In the genomic region with DNA sequence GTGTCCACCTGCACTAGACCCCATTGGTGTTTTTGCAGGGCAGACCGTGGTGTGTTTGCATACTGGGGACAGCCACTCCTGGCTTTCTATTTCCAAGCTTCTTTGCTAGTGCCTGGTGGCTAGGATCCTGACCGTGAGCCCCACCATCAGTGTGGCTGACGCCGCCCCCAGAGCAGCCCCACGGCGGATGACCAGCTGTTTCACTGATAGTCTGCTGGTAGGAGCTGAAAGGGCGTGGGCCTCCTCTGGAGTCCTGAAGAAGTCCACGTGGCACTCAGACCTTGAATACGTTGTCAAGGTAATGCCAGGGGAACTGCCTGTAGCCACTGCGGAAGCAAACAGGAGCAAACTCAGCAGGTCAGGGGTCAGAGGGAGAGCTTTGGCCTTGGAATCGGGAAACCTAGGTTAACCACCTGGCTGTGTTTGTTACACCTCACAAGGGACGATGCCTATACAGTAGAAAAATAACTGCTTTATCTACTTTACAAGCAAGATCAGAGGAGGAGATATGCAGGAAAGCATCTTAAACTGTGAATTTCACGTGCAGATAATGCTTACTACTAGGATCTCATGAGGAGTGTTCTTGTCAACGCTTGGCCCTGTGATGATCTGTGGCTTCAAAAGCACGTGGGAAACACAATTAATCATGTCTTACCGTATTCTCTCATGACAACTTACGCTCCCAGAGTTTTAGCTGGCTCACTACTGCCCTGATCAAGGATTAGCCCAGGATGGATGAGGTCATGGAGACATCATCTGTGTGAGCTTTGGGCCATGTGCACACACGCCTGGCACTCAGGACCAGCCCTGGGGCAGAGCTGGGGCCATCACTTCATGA, we compare ENCODE assay signal across 1 cellular context.
TF ChIP-seq lines count a peak whose summit lies in the region.

No MANE protein-coding gene starts in this region.

TF ChIP-seq in HepG2, 621 proteins besides CTCF, POLR2A, EP300 and RAD21 (continued from another document and continues in another):
- no peak for TF ChIP-seq HDAC6 (IDR thresholded peaks at IDR 0.05; ENCODE audit: low read depth, low read length)
- TF ChIP-seq, protein P1, sequence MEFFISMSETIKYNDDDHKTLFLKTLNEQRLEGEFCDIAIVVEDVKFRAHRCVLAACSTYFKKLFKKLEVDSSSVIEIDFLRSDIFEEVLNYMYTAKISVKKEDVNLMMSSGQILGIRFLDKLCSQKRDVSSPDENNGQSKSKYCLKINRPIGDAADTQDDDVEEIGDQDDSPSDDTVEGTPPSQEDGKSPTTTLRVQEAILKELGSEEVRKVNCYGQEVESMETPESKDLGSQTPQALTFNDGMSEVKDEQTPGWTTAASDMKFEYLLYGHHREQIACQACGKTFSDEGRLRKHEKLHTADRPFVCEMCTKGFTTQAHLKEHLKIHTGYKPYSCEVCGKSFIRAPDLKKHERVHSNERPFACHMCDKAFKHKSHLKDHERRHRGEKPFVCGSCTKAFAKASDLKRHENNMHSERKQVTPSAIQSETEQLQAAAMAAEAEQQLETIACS (CRISPR knock-in tag; IDR thresholded peaks at IDR 0.05), result no peak
- TF ChIP-seq NFKBIZ (CRISPR knock-in tag; IDR thresholded peaks at IDR 0.05), result no peak
- TF ChIP-seq, protein P2, sequence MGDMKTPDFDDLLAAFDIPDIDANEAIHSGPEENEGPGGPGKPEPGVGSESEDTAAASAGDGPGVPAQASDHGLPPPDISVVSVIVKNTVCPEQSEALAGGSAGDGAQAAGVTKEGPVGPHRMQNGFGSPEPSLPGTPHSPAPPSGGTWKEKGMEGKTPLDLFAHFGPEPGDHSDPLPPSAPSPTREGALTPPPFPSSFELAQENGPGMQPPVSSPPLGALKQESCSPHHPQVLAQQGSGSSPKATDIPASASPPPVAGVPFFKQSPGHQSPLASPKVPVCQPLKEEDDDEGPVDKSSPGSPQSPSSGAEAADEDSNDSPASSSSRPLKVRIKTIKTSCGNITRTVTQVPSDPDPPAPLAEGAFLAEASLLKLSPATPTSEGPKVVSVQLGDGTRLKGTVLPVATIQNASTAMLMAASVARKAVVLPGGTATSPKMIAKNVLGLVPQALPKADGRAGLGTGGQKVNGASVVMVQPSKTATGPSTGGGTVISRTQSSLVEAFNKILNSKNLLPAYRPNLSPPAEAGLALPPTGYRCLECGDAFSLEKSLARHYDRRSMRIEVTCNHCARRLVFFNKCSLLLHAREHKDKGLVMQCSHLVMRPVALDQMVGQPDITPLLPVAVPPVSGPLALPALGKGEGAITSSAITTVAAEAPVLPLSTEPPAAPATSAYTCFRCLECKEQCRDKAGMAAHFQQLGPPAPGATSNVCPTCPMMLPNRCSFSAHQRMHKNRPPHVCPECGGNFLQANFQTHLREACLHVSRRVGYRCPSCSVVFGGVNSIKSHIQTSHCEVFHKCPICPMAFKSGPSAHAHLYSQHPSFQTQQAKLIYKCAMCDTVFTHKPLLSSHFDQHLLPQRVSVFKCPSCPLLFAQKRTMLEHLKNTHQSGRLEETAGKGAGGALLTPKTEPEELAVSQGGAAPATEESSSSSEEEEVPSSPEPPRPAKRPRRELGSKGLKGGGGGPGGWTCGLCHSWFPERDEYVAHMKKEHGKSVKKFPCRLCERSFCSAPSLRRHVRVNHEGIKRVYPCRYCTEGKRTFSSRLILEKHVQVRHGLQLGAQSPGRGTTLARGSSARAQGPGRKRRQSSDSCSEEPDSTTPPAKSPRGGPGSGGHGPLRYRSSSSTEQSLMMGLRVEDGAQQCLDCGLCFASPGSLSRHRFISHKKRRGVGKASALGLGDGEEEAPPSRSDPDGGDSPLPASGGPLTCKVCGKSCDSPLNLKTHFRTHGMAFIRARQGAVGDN (CRISPR knock-in tag; IDR thresholded peaks at IDR 0.05), result peak; percentile 23; the same call in 1 of the 2 replicates
- TF ChIP-seq NR2C2 (CRISPR knock-in tag; IDR thresholded peaks at IDR 0.05; ENCODE audit: borderline replicate concordance), result peak; percentile 44; the same call in 1 of the 2 replicates
- no peak for TF ChIP-seq ZNF264 (CRISPR knock-in tag; IDR thresholded peaks at IDR 0.05)
- TF ChIP-seq ZNF775 (CRISPR knock-in tag; IDR thresholded peaks at IDR 0.05; ENCODE audit: borderline replicate concordance), result no peak
- TF ChIP-seq, protein P3, sequence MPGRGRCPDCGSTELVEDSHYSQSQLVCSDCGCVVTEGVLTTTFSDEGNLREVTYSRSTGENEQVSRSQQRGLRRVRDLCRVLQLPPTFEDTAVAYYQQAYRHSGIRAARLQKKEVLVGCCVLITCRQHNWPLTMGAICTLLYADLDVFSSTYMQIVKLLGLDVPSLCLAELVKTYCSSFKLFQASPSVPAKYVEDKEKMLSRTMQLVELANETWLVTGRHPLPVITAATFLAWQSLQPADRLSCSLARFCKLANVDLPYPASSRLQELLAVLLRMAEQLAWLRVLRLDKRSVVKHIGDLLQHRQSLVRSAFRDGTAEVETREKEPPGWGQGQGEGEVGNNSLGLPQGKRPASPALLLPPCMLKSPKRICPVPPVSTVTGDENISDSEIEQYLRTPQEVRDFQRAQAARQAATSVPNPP (CRISPR knock-in tag; IDR thresholded peaks at IDR 0.05), result no peak
- TF ChIP-seq ZNF709 (CRISPR knock-in tag; IDR thresholded peaks at IDR 0.05), result no peak
- no peak for TF ChIP-seq ZBTB20 (CRISPR knock-in tag; IDR thresholded peaks at IDR 0.05; ENCODE audit: borderline replicate concordance, low read depth)
- TF ChIP-seq ZNF598 (CRISPR knock-in tag; IDR thresholded peaks at IDR 0.05; ENCODE audit: borderline replicate concordance), result no peak
- TF ChIP-seq, protein P4, sequence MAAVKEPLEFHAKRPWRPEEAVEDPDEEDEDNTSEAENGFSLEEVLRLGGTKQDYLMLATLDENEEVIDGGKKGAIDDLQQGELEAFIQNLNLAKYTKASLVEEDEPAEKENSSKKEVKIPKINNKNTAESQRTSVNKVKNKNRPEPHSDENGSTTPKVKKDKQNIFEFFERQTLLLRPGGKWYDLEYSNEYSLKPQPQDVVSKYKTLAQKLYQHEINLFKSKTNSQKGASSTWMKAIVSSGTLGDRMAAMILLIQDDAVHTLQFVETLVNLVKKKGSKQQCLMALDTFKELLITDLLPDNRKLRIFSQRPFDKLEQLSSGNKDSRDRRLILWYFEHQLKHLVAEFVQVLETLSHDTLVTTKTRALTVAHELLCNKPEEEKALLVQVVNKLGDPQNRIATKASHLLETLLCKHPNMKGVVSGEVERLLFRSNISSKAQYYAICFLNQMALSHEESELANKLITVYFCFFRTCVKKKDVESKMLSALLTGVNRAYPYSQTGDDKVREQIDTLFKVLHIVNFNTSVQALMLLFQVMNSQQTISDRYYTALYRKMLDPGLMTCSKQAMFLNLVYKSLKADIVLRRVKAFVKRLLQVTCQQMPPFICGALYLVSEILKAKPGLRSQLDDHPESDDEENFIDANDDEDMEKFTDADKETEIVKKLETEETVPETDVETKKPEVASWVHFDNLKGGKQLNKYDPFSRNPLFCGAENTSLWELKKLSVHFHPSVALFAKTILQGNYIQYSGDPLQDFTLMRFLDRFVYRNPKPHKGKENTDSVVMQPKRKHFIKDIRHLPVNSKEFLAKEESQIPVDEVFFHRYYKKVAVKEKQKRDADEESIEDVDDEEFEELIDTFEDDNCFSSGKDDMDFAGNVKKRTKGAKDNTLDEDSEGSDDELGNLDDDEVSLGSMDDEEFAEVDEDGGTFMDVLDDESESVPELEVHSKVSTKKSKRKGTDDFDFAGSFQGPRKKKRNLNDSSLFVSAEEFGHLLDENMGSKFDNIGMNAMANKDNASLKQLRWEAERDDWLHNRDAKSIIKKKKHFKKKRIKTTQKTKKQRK (IDR thresholded peaks at IDR 0.05; ENCODE audit: low read length), result no peak
- no peak for TF ChIP-seq REL (CRISPR knock-in tag; conservative IDR thresholded peaks at IDR 0.05)
- TF ChIP-seq, protein P5, sequence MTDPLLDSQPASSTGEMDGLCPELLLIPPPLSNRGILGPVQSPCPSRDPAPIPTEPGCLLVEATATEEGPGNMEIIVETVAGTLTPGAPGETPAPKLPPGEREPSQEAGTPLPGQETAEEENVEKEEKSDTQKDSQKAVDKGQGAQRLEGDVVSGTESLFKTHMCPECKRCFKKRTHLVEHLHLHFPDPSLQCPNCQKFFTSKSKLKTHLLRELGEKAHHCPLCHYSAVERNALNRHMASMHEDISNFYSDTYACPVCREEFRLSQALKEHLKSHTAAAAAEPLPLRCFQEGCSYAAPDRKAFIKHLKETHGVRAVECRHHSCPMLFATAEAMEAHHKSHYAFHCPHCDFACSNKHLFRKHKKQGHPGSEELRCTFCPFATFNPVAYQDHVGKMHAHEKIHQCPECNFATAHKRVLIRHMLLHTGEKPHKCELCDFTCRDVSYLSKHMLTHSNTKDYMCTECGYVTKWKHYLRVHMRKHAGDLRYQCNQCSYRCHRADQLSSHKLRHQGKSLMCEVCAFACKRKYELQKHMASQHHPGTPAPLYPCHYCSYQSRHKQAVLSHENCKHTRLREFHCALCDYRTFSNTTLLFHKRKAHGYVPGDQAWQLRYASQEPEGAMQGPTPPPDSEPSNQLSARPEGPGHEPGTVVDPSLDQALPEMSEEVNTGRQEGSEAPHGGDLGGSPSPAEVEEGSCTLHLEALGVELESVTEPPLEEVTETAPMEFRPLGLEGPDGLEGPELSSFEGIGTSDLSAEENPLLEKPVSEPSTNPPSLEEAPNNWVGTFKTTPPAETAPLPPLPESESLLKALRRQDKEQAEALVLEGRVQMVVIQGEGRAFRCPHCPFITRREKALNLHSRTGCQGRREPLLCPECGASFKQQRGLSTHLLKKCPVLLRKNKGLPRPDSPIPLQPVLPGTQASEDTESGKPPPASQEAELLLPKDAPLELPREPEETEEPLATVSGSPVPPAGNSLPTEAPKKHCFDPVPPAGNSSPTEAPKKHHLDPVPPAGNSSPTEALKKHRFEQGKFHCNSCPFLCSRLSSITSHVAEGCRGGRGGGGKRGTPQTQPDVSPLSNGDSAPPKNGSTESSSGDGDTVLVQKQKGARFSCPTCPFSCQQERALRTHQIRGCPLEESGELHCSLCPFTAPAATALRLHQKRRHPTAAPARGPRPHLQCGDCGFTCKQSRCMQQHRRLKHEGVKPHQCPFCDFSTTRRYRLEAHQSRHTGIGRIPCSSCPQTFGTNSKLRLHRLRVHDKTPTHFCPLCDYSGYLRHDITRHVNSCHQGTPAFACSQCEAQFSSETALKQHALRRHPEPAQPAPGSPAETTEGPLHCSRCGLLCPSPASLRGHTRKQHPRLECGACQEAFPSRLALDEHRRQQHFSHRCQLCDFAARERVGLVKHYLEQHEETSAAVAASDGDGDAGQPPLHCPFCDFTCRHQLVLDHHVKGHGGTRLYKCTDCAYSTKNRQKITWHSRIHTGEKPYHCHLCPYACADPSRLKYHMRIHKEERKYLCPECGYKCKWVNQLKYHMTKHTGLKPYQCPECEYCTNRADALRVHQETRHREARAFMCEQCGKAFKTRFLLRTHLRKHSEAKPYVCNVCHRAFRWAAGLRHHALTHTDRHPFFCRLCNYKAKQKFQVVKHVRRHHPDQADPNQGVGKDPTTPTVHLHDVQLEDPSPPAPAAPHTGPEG (CRISPR knock-in tag; IDR thresholded peaks at IDR 0.05), result no peak
- TF ChIP-seq, protein P6, sequence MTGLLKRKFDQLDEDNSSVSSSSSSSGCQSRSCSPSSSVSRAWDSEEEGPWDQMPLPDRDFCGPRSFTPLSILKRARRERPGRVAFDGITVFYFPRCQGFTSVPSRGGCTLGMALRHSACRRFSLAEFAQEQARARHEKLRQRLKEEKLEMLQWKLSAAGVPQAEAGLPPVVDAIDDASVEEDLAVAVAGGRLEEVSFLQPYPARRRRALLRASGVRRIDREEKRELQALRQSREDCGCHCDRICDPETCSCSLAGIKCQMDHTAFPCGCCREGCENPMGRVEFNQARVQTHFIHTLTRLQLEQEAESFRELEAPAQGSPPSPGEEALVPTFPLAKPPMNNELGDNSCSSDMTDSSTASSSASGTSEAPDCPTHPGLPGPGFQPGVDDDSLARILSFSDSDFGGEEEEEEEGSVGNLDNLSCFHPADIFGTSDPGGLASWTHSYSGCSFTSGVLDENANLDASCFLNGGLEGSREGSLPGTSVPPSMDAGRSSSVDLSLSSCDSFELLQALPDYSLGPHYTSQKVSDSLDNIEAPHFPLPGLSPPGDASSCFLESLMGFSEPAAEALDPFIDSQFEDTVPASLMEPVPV (CRISPR knock-in tag; IDR thresholded peaks at IDR 0.05), result no peak
- no peak for TF ChIP-seq MYC (CRISPR knock-in tag; IDR thresholded peaks at IDR 0.05; ENCODE audit: borderline replicate concordance)
- no peak for TF ChIP-seq NFYB (CRISPR knock-in tag; IDR thresholded peaks at IDR 0.05)
- no peak for TF ChIP-seq RARA (CRISPR knock-in tag; IDR thresholded peaks at IDR 0.05)
- no peak for TF ChIP-seq ZNF431 (CRISPR knock-in tag; IDR thresholded peaks at IDR 0.05; ENCODE audit: borderline replicate concordance, low read depth)
- no peak for TF ChIP-seq ZNF160 (CRISPR knock-in tag; IDR thresholded peaks at IDR 0.05)
- no peak for TF ChIP-seq SRSF9 (IDR thresholded peaks at IDR 0.05; ENCODE audit: borderline replicate concordance, insufficient read depth, low read depth, low read length, poor library complexity, severe bottlenecking)
- TF ChIP-seq ZFP1 (CRISPR knock-in tag; IDR thresholded peaks at IDR 0.05), result no peak
- TF ChIP-seq ZNF703 (CRISPR knock-in tag; IDR thresholded peaks at IDR 0.05; ENCODE audit: borderline replicate concordance), result no peak
- TF ChIP-seq ZBTB38 (CRISPR knock-in tag; IDR thresholded peaks at IDR 0.05), result peak; percentile 45; the same call in 1 of the 2 replicates
- TF ChIP-seq POLR2AphosphoS5 (IDR thresholded peaks at IDR 0.05; ENCODE audit: low read depth, low read length), result peak; percentile 11; the same call in 1 of the 2 replicates
- no peak for TF ChIP-seq ONECUT2 (CRISPR knock-in tag; IDR thresholded peaks at IDR 0.05)
- TF ChIP-seq ZSCAN30 (CRISPR knock-in tag; IDR thresholded peaks at IDR 0.05), result no peak
- TF ChIP-seq, protein P7, sequence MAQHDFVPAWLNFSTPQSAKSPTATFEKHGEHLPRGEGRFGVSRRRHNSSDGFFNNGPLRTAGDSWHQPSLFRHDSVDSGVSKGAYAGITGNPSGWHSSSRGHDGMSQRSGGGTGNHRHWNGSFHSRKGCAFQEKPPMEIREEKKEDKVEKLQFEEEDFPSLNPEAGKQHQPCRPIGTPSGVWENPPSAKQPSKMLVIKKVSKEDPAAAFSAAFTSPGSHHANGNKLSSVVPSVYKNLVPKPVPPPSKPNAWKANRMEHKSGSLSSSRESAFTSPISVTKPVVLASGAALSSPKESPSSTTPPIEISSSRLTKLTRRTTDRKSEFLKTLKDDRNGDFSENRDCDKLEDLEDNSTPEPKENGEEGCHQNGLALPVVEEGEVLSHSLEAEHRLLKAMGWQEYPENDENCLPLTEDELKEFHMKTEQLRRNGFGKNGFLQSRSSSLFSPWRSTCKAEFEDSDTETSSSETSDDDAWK (CRISPR knock-in tag; IDR thresholded peaks at IDR 0.05), result no peak
- no peak for TF ChIP-seq SCMH1 (CRISPR knock-in tag; IDR thresholded peaks at IDR 0.05; ENCODE audit: borderline replicate concordance)
- TF ChIP-seq ZNF33A (CRISPR knock-in tag; IDR thresholded peaks at IDR 0.05; ENCODE audit: borderline replicate concordance), result no peak
- no peak for TF ChIP-seq CEBPG (CRISPR knock-in tag; IDR thresholded peaks at IDR 0.05)
- no peak for TF ChIP-seq ZBTB7B (CRISPR knock-in tag; IDR thresholded peaks at IDR 0.05)
- no peak for TF ChIP-seq GTF2F1 (IDR thresholded peaks at IDR 0.05; ENCODE audit: low read length)
- TF ChIP-seq, protein P8, sequence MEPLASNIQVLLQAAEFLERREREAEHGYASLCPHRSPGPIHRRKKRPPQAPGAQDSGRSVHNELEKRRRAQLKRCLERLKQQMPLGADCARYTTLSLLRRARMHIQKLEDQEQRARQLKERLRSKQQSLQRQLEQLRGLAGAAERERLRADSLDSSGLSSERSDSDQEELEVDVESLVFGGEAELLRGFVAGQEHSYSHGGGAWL (CRISPR knock-in tag; IDR thresholded peaks at IDR 0.05), result no peak
